ENCODE assay signal across 8 cellular contexts in the genomic region with DNA sequence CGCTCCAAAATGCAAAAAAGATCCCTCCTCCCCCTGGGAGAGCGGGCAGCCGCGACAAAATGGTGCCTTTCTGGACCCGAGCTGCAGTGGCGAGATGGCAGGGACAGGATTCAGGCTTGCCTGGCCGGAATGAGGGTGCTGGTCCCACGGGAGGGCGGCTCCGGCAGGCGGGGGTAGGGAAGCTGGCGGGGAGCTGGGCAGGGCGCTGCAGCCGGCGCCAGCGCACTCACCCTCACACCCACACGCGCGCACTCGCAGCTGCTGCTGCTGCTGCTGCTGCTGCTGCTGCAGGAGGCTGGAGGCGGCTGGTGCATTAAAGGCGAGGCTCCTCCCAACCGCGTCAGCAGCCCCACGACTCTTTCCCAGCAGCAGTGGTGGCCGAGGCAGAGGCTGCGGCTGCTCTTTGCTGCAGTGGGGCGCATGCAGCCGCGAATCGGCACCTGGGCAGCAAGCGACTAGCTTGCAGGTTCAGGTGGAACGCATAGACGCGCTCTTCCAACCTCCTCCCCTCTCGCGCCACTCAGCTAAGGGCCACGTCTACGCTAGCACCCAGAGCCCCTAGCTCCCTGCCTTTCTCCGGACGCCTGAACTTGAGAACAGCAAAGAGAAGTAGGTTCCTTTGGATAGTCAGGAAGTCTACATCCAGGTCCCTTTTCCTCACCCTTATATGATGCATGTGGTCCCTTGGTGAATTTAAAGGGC. TPM values are rescaled to one million over a fixed set of nuclear protein-coding genes. Genes with fewer than 3 reads are reported as not detected.
DNase-seq lines count a peak whose midpoint lies in the region; ATAC-seq and TF ChIP-seq lines count a peak whose summit lies in the region.

A gene (minus strand): TSS at position 287 of the 702 bp plus-strand sequence.

- no peaks in the 10 kb centered on the region for H3K9me3 ChIP-seq in tibial nerve

- peak; percentile 57 for ATAC-seq in GM21526 (IDR thresholded peaks at IDR 0.05; ENCODE audit: low FRiP score, unreplicated experiment)

- H3K27ac ChIP-seq in tibial nerve: peak within 1 kb of the TSS in 2 of 4 donors; percentile 70

- peak within 1 kb of the TSS; percentile 36 to 59 (median 44) for H3K4me3 ChIP-seq in tibial nerve

- no peak within 1 kb of the TSS for H3K27ac Mint-ChIP-seq in nephron progenitor cell

- no peaks in the 10 kb centered on the region for H3K9me3 Mint-ChIP-seq in nephron progenitor cell

- 0 to 4% methylated on average over 15 to 21 of the region's 41 CpGs for WGBS in tibial nerve, 2 donors

- TF ChIP-seq POLR2A in tibial nerve (IDR thresholded peaks at IDR 0.05) (peak in 1 of 2 donors; percentile 18), erythroblast (IDR thresholded peaks at IDR 0.05; ENCODE audit: low read length) (no peak)

- H3K27me3 ChIP-seq in tibial nerve: peaks cover 0 to 8% of the 10 kb centered on the region in 2 donors

- H3K36me3 ChIP-seq in tibial nerve: no peaks in the 10 kb centered on the region

- peaks cover 86% of the 10 kb centered on the region for H3K27me3 Mint-ChIP-seq in nephron progenitor cell (ENCODE audit: low read depth, poor library complexity)

- no peaks in the 10 kb centered on the region for H3K36me3 Mint-ChIP-seq in nephron progenitor cell (ENCODE audit: low read depth)

- DNase-seq in AG20443 (ENCODE audit: low spot score) (peak; percentile 48), NCI-H524 treated with DMSO at 0.1 percent for 48 hours (lab: John Stamatoyannopoulos, UW) (peak; percentile 30), foreskin melanocyte (peak; percentile 10), nephron progenitor cell (peak; percentile 76), tibial nerve (ENCODE audit: low spot score in 2 of 2) (no peak), erythroblast (lab: John Stamatoyannopoulos, UW) (no peak)
- peak; percentile 71 for DNase-seq in activated effector memory CD4-positive, alpha-beta T cell treated with anti-CD3 and anti-CD28 coated beads, Interleukin-2, amount 50 U/mL, for 16 hours

- H3K4me3 Mint-ChIP-seq in nephron progenitor cell: peak within 1 kb of the TSS; percentile 89

- H3K4me1 ChIP-seq in tibial nerve: peaks cover 0 to 37% (median 6%) of the 10 kb centered on the region in 4 donors

- H3K4me1 Mint-ChIP-seq in nephron progenitor cell: no peaks in the 10 kb centered on the region

- TF ChIP-seq CTCF in nephron progenitor cell (IDR thresholded peaks at IDR 0.05) (no peak), tibial nerve (IDR thresholded peaks at IDR 0.05) (no peak)

- TF ChIP-seq EP300 in tibial nerve (IDR thresholded peaks at IDR 0.05): no peak

RNA-seq across cellular contexts. Expression of the gene that starts here (rescaled TPM):
- 10 to 100 TPM in 3 of 4 donors, 1 to 10 TPM in 1; 9.4 to 29.4 (median 20.7) TPM for total RNA-seq in tibial nerve

Comparison
In these comparisons a context has a peak if more than half of its experiments do, and no peak if none do; other contexts are left out.
1. DNase-seq: peak in AG20443 (single experiment), NCI-H524 treated with DMSO at 0.1 percent for 48 hours (single experiment), activated effector memory CD4-positive, alpha-beta T cell treated with anti-CD3 and anti-CD28 coated beads, Interleukin-2, amount 50 U/mL, for 16 hours (single experiment), foreskin melanocyte (single experiment) and nephron progenitor cell (single experiment); none in tibial nerve (0 of 2) and erythroblast (0 of 2).